In genomic region chr1:63522891-63523728, GRCh38 we compare ENCODE assay signal across 8 cellular contexts. TPM values are rescaled to one million over a fixed set of nuclear protein-coding genes. Genes with fewer than 3 reads are reported as not detected.
DNase-seq lines count a peak whose midpoint lies in the region; ATAC-seq, FAIRE-seq and TF ChIP-seq lines count a peak whose summit lies in the region.

EFCAB7 (plus strand) TSS chr1:63523525; CDS start chr1:63525573, 2,048 bp downstream.
ITGB3BP (minus strand) TSS chr1:63523225; CDS start chr1:63523133, 92 bp downstream.

- ATAC-seq in GM21381 (IDR thresholded peaks at IDR 0.05; ENCODE audit: unreplicated experiment): peak; percentile 86

- H3K36me3 Mint-ChIP-seq in Caco-2 (ENCODE audit: insufficient read depth, unreplicated experiment) (no peaks in the 10 kb centered on the region), endothelial cell (ENCODE audit: low read depth, unreplicated experiment) (no peaks in the 10 kb centered on the region)

- peak; percentile 84 to 91 for DNase-seq in Caco-2
- peak; percentile 77 for DNase-seq in HTR-8/SVneo (ENCODE audit: insufficient read length, low spot score)
- DNase-seq in NT2/D1 (ENCODE audit: low read depth, low spot score): peak; percentile 98
- peak; percentile 73 for DNase-seq in activated CD8-positive, alpha-beta memory T cell treated with anti-CD3 and anti-CD28 coated beads, Interleukin-2, amount 50 U/mL, for 4 hours
- DNase-seq in endothelial cell (ENCODE audit: low spot score): peak; percentile 81
- peak; percentile 63 for DNase-seq in stimulated activated CD8-positive, alpha-beta memory T cell treated with anti-CD3 and anti-CD28 coated beads, Interleukin-15, amount 100 ng/mL, for 24 hours (ENCODE audit: low read depth)

- H3K9me3 Mint-ChIP-seq in Caco-2 (ENCODE audit: unreplicated experiment) (no peaks in the 10 kb centered on the region), endothelial cell (ENCODE audit: unreplicated experiment) (no peaks in the 10 kb centered on the region)

- H3K27ac ChIP-seq in mesodermal cell (ENCODE audit: low read depth, low read length, severe bottlenecking): peak within 1 kb of the TSS; percentile 92

- POLR2A ChIA-PET in Caco-2 (lab: Charles Lee): no interaction called here

- CTCF ChIA-PET in Caco-2 (lab: Charles Lee): interaction anchor here (1.3 kb wide), 1 partner anchor 15 kb away, joined by 3 read pairs; no protein-coding TSS in a partner anchor

- no peaks in the 10 kb centered on the region for H3K27me3 ChIP-seq in Caco-2 (replicated peaks; ENCODE audit: control insufficient read depth, insufficient read depth, low read length)
- H3K27me3 ChIP-seq in NT2/D1 (ENCODE audit: insufficient read depth, insufficient read length): no peaks in the 10 kb centered on the region

- no peak for FAIRE-seq in HTR-8/SVneo (lab: Jason Lieb, UNC)

- H3K9me3 ChIP-seq in Caco-2 (no peaks in the 10 kb centered on the region), NT2/D1 (ENCODE audit: insufficient read depth, low read length) (no peaks in the 10 kb centered on the region), mesodermal cell (ENCODE audit: control insufficient read depth, low read length) (no peaks in the 10 kb centered on the region)

- H3K9ac ChIP-seq in NT2/D1 (ENCODE audit: insufficient read length, low read depth): peak within 1 kb of the TSS; percentile 76

- 0 out of 2 replicates have a peak, but pooled peaks cover 6% of the 10 kb centered on the region for H3K4me1 ChIP-seq in Caco-2
- H3K4me1 ChIP-seq in NT2/D1 (ENCODE audit: insufficient read depth, insufficient read length): no peaks in the 10 kb centered on the region
- H3K4me1 ChIP-seq in mesodermal cell (ENCODE audit: control insufficient read depth, insufficient read depth, low read length, poor library complexity, severe bottlenecking): peaks cover 5% of the 10 kb centered on the region

- H3K4me1 Mint-ChIP-seq in Caco-2 (ENCODE audit: low read depth, unreplicated experiment) (no peaks in the 10 kb centered on the region), endothelial cell (ENCODE audit: unreplicated experiment) (peaks cover 9% of the 10 kb centered on the region)

- intact Hi-C loops in Caco-2 (cut with micrococcal nuclease; ENCODE audit: unreplicated experiment): loop anchor here (1.0 kb wide), 1 partner anchor 57 kb away; no protein-coding TSS in a partner anchor

- 0 to 1% methylated on average over 47 to 48 of the region's 50 CpGs for WGBS in mesodermal cell (ENCODE audit: insufficient coverage in 2 of 2), 2 experiments

- no peak for TF ChIP-seq CTCF in Caco-2 (IDR thresholded peaks at IDR 0.05; ENCODE audit: insufficient read depth in 1 of 2, low read depth in 1 of 2, low read length in 1 of 2, severe bottlenecking in 1 of 2, unreplicated experiment in 1 of 2)
- no peak for TF ChIP-seq CTCF in endothelial cell (IDR thresholded peaks at IDR 0.05; ENCODE audit: unreplicated experiment)

- H3K4me3 ChIP-seq in Caco-2 (ENCODE audit: low read depth, low read length): peak within 1 kb of the TSS; percentile 69
- H3K4me3 ChIP-seq in NT2/D1 (ENCODE audit: insufficient read length, low read depth): peak within 1 kb of the TSS; percentile 67
- H3K4me3 ChIP-seq in mesodermal cell (ENCODE audit: extremely low read depth, insufficient read depth, low read length, poor library complexity, severe bottlenecking): peak within 1 kb of the TSS; percentile 59

- no TSS peak for BruUV-seq in Caco-2 (replicated peaks; lab: Mats Ljungman, UMichigan)

- peak within 1 kb of the TSS; percentile 82 for H3K4me3 Mint-ChIP-seq in Caco-2 (ENCODE audit: unreplicated experiment)
- H3K4me3 Mint-ChIP-seq in endothelial cell (ENCODE audit: unreplicated experiment): peak within 1 kb of the TSS; percentile 95

- no peaks in the 10 kb centered on the region for H3K36me3 ChIP-seq in Caco-2 (ENCODE audit: control insufficient read depth, insufficient read depth, low read length)
- H3K36me3 ChIP-seq in NT2/D1 (ENCODE audit: insufficient read depth, insufficient read length, low read length): no peaks in the 10 kb centered on the region
- H3K36me3 ChIP-seq in mesodermal cell (ENCODE audit: control insufficient read depth, insufficient read depth, low read length): no peaks in the 10 kb centered on the region

- H3K27ac Mint-ChIP-seq in Caco-2 (ENCODE audit: unreplicated experiment): peak within 1 kb of the TSS; percentile 89
- peak within 1 kb of the TSS; percentile 91 for H3K27ac Mint-ChIP-seq in endothelial cell (ENCODE audit: unreplicated experiment)

- H3K27me3 Mint-ChIP-seq in Caco-2 (ENCODE audit: insufficient read depth, unreplicated experiment): no peaks in the 10 kb centered on the region
- no peaks in the 10 kb centered on the region for H3K27me3 Mint-ChIP-seq in endothelial cell (ENCODE audit: unreplicated experiment)

RNA-seq across cellular contexts. Expression of gene EFCAB7, which starts in this region (rescaled TPM):
- total RNA-seq in Caco-2 (2022) (2.1 and 3.2 TPM in 2 replicates), endothelial cell (ENCODE audit: unreplicated experiment) (4.7 TPM)
- 7.3 TPM for polyA plus RNA-seq in mesodermal cell (2013, experiment 1 of 2)
- polyA plus RNA-seq in mesodermal cell (2013, experiment 2 of 2): 9.2 TPM

RNA-seq across cellular contexts. Expression of gene ITGB3BP, which starts in this region (rescaled TPM):
- total RNA-seq in Caco-2 (2022) (23.6 and 25.7 TPM in 2 replicates), endothelial cell (ENCODE audit: unreplicated experiment) (20.9 TPM)
- polyA plus RNA-seq in mesodermal cell (2013, experiment 1 of 2): 52.2 TPM
- polyA plus RNA-seq in mesodermal cell (2013, experiment 2 of 2): 65.0 TPM

Comparison
In these comparisons a context has a peak if more than half of its experiments do, and no peak if none do; other contexts are left out.
1. Peak in every context shown above with its lines: DNase-seq, ATAC-seq, H3K4me3 ChIP-seq and H3K27ac ChIP-seq.